Comparison of ENCODE assay signal across 1 cellular context in genomic region chr19:1019616-1019961, GRCh38.
TF ChIP-seq lines count a peak whose summit lies in the region.

No MANE protein-coding gene starts in this region.

TF ChIP-seq in GM12878, 131 proteins besides CTCF, POLR2A, EP300 and RAD21:
- no peak for TF ChIP-seq CEBPB (IDR thresholded peaks at IDR 0.05; ENCODE audit: borderline replicate concordance in 1 of 2, low read depth in 2 of 2, low read length in 2 of 2)
- 0 out of 2 replicates have a peak, but pooled peaks have one; percentile 20 for TF ChIP-seq LARP7 (IDR thresholded peaks at IDR 0.05)
